9 cellular contexts compared by ENCODE assay signal in the genomic region with DNA sequence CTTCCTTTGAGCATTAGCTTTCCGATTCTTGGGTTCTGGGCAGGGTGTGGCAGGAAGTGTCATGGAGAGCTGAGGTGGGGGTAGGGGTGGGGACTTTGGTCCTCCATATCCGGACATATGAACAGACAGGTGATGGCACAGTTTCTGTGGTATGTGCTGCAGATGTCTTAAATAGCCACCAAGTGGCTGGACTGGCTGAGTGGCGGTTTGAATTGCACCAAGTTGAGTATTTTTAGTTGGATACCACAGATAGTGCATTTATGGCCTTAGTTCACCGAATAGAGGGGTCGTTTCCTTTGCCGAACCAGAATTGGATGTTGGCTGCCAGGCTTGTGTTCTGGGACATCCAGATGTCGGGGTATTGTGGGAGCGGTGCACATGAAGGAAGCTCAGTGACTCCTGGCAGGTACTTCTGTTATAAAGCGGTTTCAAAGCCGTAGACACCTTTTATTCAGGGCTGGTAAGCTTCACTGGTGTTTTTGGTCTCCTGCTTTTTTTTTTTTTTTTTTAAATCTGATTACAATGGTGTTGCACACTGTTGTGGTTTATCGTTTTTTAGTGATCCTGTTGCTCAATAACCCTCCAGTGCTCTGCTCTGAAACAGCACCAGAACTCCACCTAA. TPM values are rescaled to one million over a fixed set of nuclear protein-coding genes. Genes with fewer than 3 reads are reported as not detected.
A peak's percentile ranks its signal among the peaks of the same experiment; 100 is the strongest.
DNase-seq lines count a peak whose midpoint lies in the region; ATAC-seq, FAIRE-seq and TF ChIP-seq lines count a peak whose summit lies in the region.
"Had no signal": no experiment of that assay in that cellular context is flagged by ENCODE, and none has a peak within 500 bp of the region (broad histone marks: within the 10 kb centered on the region; RNA-seq: fewer than 3 reads in every experiment).

No MANE protein-coding gene starts in this region.

- no peaks in the 10 kb centered on the region for H3K36me3 ChIP-seq in esophagus squamous epithelium

- intact Hi-C loops in esophagus squamous epithelium (cut with DNase I): no loop called here

- DNase-seq in NOMO-1 treated with dmso at 0.1 percent for 144 hours (lab: John Stamatoyannopoulos, UW; ENCODE audit: unreplicated experiment) (peak; percentile 79), esophagus squamous epithelium (lab: John Stamatoyannopoulos, UW) (no peak), NCI-H1436 (lab: John Stamatoyannopoulos, UW) (no peak), H54 (ENCODE audit: insufficient read length, low spot score) (no peak), NCI-H2196 treated with DMSO at 0.1 percent for 48 hours (lab: John Stamatoyannopoulos, UW; ENCODE audit: unreplicated experiment) (no peak), dedifferentiated amniotic fluid mesenchymal stem cell (ENCODE audit: extremely low spot score) (no peak)

- H3K4me1 ChIP-seq in esophagus squamous epithelium: peaks cover 5 to 75% (median 10%) of the 10 kb centered on the region in 3 donors

- 81 to 82% methylated on average over 11 of the region's 11 CpGs for WGBS in esophagus squamous epithelium, 2 donors

- no peaks in the 10 kb centered on the region for H3K9me3 ChIP-seq in esophagus squamous epithelium

- ATAC-seq in GM18517 (IDR thresholded peaks at IDR 0.05; ENCODE audit: unreplicated experiment) (peak; percentile 62), HG02610 (IDR thresholded peaks at IDR 0.05; ENCODE audit: unreplicated experiment) (peak; percentile 48)
- ATAC-seq: Panc1 had no signal

- no peaks in the 10 kb centered on the region for H3K27me3 ChIP-seq in esophagus squamous epithelium

- FAIRE-seq in H54 (lab: Jason Lieb, UNC): no peak

- peak overlapping the region in 3 of 4 donors; percentile 20 to 61 (median 28) for H3K27ac ChIP-seq in esophagus squamous epithelium

- TF ChIP-seq POLR2A in esophagus squamous epithelium (IDR thresholded peaks at IDR 0.05) (peak in 1 of 4 donors; percentile 6), H54 (IDR thresholded peaks at IDR 0.05; ENCODE audit: low read depth, low read length) (no peak)

- H3K4me3 ChIP-seq in esophagus squamous epithelium: peak overlapping the region in 1 of 4 donors; percentile 13

- no peak for TF ChIP-seq CTCF in esophagus squamous epithelium (IDR thresholded peaks at IDR 0.05)

RNA-seq across cellular contexts. Expression of a gene that starts 15.1 kb away (rescaled TPM):
- total RNA-seq in esophagus squamous epithelium: 10 to 100 TPM; 19.5 to 44.6 (median 34.9) TPM
